Comparison of ENCODE assay signal across 2 cellular contexts in the genomic region with DNA sequence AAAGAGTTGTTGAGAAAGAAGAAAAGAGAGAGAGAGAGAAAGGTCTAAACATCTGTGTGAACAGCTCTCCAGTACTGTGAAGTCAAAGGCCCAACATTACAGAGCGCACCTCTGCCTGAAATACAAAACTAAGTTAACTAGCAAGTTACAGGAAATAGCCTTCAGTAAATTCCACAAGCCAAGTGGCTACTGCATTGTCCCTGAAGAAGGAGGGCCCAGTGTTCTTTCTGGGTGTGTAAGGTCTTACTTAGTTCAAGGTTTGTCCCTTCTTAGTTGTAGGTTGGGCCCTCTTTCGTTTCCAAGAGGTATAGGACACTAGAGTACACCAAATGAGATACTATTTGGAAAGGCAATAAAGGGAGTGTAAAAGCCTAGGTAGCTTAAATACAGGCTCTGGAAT.
TF ChIP-seq lines count a peak whose summit lies in the region.

No MANE protein-coding gene starts in this region.

TF ChIP-seq in HEK293, 187 proteins besides CTCF, POLR2A, EP300 and RAD21 (continued from another document):
- TF ChIP-seq ZNF202 (tag by site-specific recombination; IDR thresholded peaks at IDR 0.05; ENCODE audit: borderline replicate concordance) (no peak), ZFP3 (tag by site-specific recombination; IDR thresholded peaks at IDR 0.05; ENCODE audit: low read depth) (no peak), ZNF76 (tag by site-specific recombination; IDR thresholded peaks at IDR 0.05; ENCODE audit: borderline replicate concordance, low read depth) (no peak), ZNF133 (tag by site-specific recombination; IDR thresholded peaks at IDR 0.05) (peak; percentile 45; the same call in 1 of the 2 replicates), KLF7 (tag by site-specific recombination; IDR thresholded peaks at IDR 0.05; ENCODE audit: borderline replicate concordance) (no peak)

TF ChIP-seq in H1, 55 proteins besides CTCF, POLR2A, EP300 and RAD21 (continued from another document):
- TF ChIP-seq CHD7 (IDR thresholded peaks at IDR 0.05; ENCODE audit: insufficient replicate concordance, low read length) (no peak), KDM5A (IDR thresholded peaks at IDR 0.05; ENCODE audit: low read length) (no peak), CHD1 (IDR thresholded peaks at IDR 0.05; ENCODE audit: low read depth, low read length) (no peak), TBP (IDR thresholded peaks at IDR 0.05; ENCODE audit: low read depth, low read length) (no peak), NANOG (IDR thresholded peaks at IDR 0.05; ENCODE audit: insufficient read depth, low read depth, low read length, poor library complexity, severe bottlenecking) (no peak), CTBP2 (IDR thresholded peaks at IDR 0.05; ENCODE audit: borderline replicate concordance, insufficient read depth, insufficient read length, low read length) (no peak), SIRT6 (IDR thresholded peaks at IDR 0.05; ENCODE audit: low read length) (no peak), NRF1 (IDR thresholded peaks at IDR 0.05; ENCODE audit: low read depth, low read length) (no peak), YY1 (IDR thresholded peaks at IDR 0.05; ENCODE audit: low read depth, low read length) (no peak), HDAC2 (IDR thresholded peaks at IDR 0.05; ENCODE audit: borderline replicate concordance in 1 of 2, low read depth in 2 of 2, low read length in 2 of 2) (no peak), ATF3 (IDR thresholded peaks at IDR 0.05; ENCODE audit: insufficient read depth, low read depth, low read length) (no peak), RNF2 (IDR thresholded peaks at IDR 0.05; ENCODE audit: borderline replicate concordance, low read depth, low read length, missing control alignments, poor library complexity, severe bottlenecking) (no peak), KDM1A (IDR thresholded peaks at IDR 0.05; ENCODE audit: borderline replicate concordance, low read length) (no peak)
- TF ChIP-seq, protein P1, sequence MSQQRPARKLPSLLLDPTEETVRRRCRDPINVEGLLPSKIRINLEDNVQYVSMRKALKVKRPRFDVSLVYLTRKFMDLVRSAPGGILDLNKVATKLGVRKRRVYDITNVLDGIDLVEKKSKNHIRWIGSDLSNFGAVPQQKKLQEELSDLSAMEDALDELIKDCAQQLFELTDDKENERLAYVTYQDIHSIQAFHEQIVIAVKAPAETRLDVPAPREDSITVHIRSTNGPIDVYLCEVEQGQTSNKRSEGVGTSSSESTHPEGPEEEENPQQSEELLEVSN (IDR thresholded peaks at IDR 0.05), result no peak
TF ChIP-seq in H1: peak in this region for 0.
